Comparison of ENCODE assay signal across 1 cellular context in genomic region chr11:86949995-86950993, GRCh38.
TF ChIP-seq lines count a peak whose summit lies in the region.

No MANE protein-coding gene starts in this region.

TF ChIP-seq in IMR-90, 13 proteins besides CTCF, POLR2A, EP300 and RAD21:
- TF ChIP-seq NFE2L2 (IDR thresholded peaks at IDR 0.05; ENCODE audit: low read depth, low read length) (no peak), CEBPB (IDR thresholded peaks at IDR 0.05; ENCODE audit: low read depth, low read length) (no peak), RCOR1 (IDR thresholded peaks at IDR 0.05; ENCODE audit: insufficient replicate concordance, low read length) (no peak), CHD1 (IDR thresholded peaks at IDR 0.05; ENCODE audit: low read depth, low read length) (no peak), RFX5 (IDR thresholded peaks at IDR 0.05; ENCODE audit: low read depth, low read length) (no peak), MXI1 (IDR thresholded peaks at IDR 0.05; ENCODE audit: borderline replicate concordance, low read depth, low read length) (no peak), MAZ (IDR thresholded peaks at IDR 0.05; ENCODE audit: borderline replicate concordance, low read depth, low read length) (no peak), BHLHE40 (IDR thresholded peaks at IDR 0.05; ENCODE audit: low read depth, low read length) (no peak), FOS (IDR thresholded peaks at IDR 0.05; ENCODE audit: low read depth, low read length) (no peak)
